Comparison of ENCODE assay signal across 1 cellular context in genomic region chr14:68522510-68523325, GRCh38.
TF ChIP-seq lines count a peak whose summit lies in the region.

No MANE protein-coding gene starts in this region.

TF ChIP-seq in H1, 55 proteins besides CTCF, POLR2A, EP300 and RAD21 (continued from another document):
- TF ChIP-seq USF2 (IDR thresholded peaks at IDR 0.05; ENCODE audit: low read length) (no peak), KDM5A (IDR thresholded peaks at IDR 0.05; ENCODE audit: low read length) (no peak), TAF1 (IDR thresholded peaks at IDR 0.05; ENCODE audit: low read depth, low read length) (no peak), CBX8 (IDR thresholded peaks at IDR 0.05; ENCODE audit: borderline replicate concordance, low read depth, low read length) (no peak), TAF7 (optimal IDR thresholded peaks at IDR 0.05; ENCODE audit: borderline replicate concordance, low read depth, low read length) (no peak), NRF1 (IDR thresholded peaks at IDR 0.05; ENCODE audit: low read depth, low read length) (no peak), BRCA1 (IDR thresholded peaks at IDR 0.05; ENCODE audit: low read depth, low read length) (no peak), NANOG (IDR thresholded peaks at IDR 0.05; ENCODE audit: insufficient read depth, low read depth, low read length, poor library complexity, severe bottlenecking) (no peak)
- TF ChIP-seq, protein P1, sequence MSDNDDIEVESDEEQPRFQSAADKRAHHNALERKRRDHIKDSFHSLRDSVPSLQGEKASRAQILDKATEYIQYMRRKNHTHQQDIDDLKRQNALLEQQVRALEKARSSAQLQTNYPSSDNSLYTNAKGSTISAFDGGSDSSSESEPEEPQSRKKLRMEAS (IDR thresholded peaks at IDR 0.05), result no peak
